8 cellular contexts compared by ENCODE assay signal in genomic region chr10:93566435-93567276, GRCh38. TPM values are rescaled to one million over a fixed set of nuclear protein-coding genes. Genes with fewer than 3 reads are reported as not detected.
A peak's percentile ranks its signal among the peaks of the same experiment; 100 is the strongest.
DNase-seq lines count a peak whose midpoint lies in the region; ATAC-seq and TF ChIP-seq lines count a peak whose summit lies in the region.

Gene FFAR4, plus strand, starts transcription at chr10:93566665. Its CDS starts 56 bp downstream, at chr10:93566721.

- peak within 1 kb of the TSS; percentile 70 for H2AFZ ChIP-seq in neural progenitor cell (replicated peaks)

- no peak within 1 kb of the TSS for H3K9ac ChIP-seq in neural progenitor cell

- intact Hi-C loops in CD14-positive monocyte (cut with micrococcal nuclease): no loop called here
- intact Hi-C loops in esophagus muscularis mucosa (cut with DNase I): no loop called here

- H3K4me3 Mint-ChIP-seq in CD14-positive monocyte (peak within 1 kb of the TSS; percentile 93 to 99), neural progenitor cell (peak within 1 kb of the TSS; percentile 83)

- H3K4me1 ChIP-seq in esophagus muscularis mucosa (peaks cover 4 to 24% (median 18%) of the 10 kb centered on the region in 4 donors), neural progenitor cell (peaks cover 25% of the 10 kb centered on the region)

- H3K27me3 Mint-ChIP-seq in CD14-positive monocyte (ENCODE audit: low read depth in 3 of 3) (peaks cover 38 to 51% (median 40%) of the 10 kb centered on the region in 3 donors), neural progenitor cell (ENCODE audit: insufficient read depth, low read depth) (peaks cover 57% of the 10 kb centered on the region)

- H3K9me3 ChIP-seq in esophagus muscularis mucosa: no peaks in the 10 kb centered on the region
- no peaks in the 10 kb centered on the region for H3K9me3 ChIP-seq in neural progenitor cell (ENCODE audit: low read depth)

- H3K36me3 Mint-ChIP-seq in CD14-positive monocyte (peaks cover 7 to 15% of the 10 kb centered on the region in 2 donors), neural progenitor cell (no peaks in the 10 kb centered on the region)

- H3K36me3 ChIP-seq in esophagus muscularis mucosa (no peaks in the 10 kb centered on the region), neural progenitor cell (no peaks in the 10 kb centered on the region)

- H3K4me2 ChIP-seq in neural progenitor cell: peak within 1 kb of the TSS; percentile 87

- H3K4me3 ChIP-seq in esophagus muscularis mucosa: peak within 1 kb of the TSS; percentile 35 to 44 (median 38)
- peak within 1 kb of the TSS; percentile 52 for H3K4me3 ChIP-seq in neural progenitor cell

- no peak for TF ChIP-seq CTCF in CD14-positive monocyte (IDR thresholded peaks at IDR 0.05)
- TF ChIP-seq CTCF in esophagus muscularis mucosa (IDR thresholded peaks at IDR 0.05): no peak
- TF ChIP-seq CTCF in neural progenitor cell (IDR thresholded peaks at IDR 0.05): no peak

- peaks cover 0 to 60% (median 16%) of the 10 kb centered on the region in 4 donors for H3K27me3 ChIP-seq in esophagus muscularis mucosa
- peaks cover 76% of the 10 kb centered on the region for H3K27me3 ChIP-seq in neural progenitor cell

- H3K27ac ChIP-seq in esophagus muscularis mucosa (replicated peaks in 1 of 4) (no peak within 1 kb of the TSS), neural progenitor cell (no peak within 1 kb of the TSS)

- ATAC-seq in HG03457 (IDR thresholded peaks at IDR 0.05; ENCODE audit: unreplicated experiment): no peak

- peaks cover 11% of the 10 kb centered on the region for H4K20me1 ChIP-seq in neural progenitor cell (ENCODE audit: low read depth)

- H3K79me2 ChIP-seq in neural progenitor cell (ENCODE audit: low read depth): no peaks in the 10 kb centered on the region

- peaks cover 0 to 13% (median 7%) of the 10 kb centered on the region in 7 donors for H3K9me3 Mint-ChIP-seq in CD14-positive monocyte
- no peaks in the 10 kb centered on the region for H3K9me3 Mint-ChIP-seq in neural progenitor cell

- TF ChIP-seq POLR2A in esophagus muscularis mucosa (IDR thresholded peaks at IDR 0.05; ENCODE audit: low read depth): no peak

- DNase-seq in CD14-positive monocyte (ENCODE audit: low spot score): no peak
- peak; percentile 87 for DNase-seq in NCI-H146 (lab: John Stamatoyannopoulos, UW)
- no peak for DNase-seq in esophagus muscularis mucosa (ENCODE audit: extremely low spot score)
- DNase-seq in neural progenitor cell (ENCODE audit: low spot score): peak; percentile 69
- no peak for DNase-seq in GM19240 (ENCODE audit: insufficient read length, low spot score)
- DNase-seq in stimulated activated CD4-positive, alpha-beta T cell treated with anti-CD3 and anti-CD28 coated beads, Interleukin-4, amount 100 ng/mL, for 1 hour: no peak
- no peak for DNase-seq in DMS79 (lab: John Stamatoyannopoulos, UW)

- peak within 1 kb of the TSS in 5 of 7 donors; percentile 49 to 82 (median 72) for H3K27ac Mint-ChIP-seq in CD14-positive monocyte
- H3K27ac Mint-ChIP-seq in neural progenitor cell: no peak within 1 kb of the TSS

- no peak for TF ChIP-seq EP300 in esophagus muscularis mucosa (IDR thresholded peaks at IDR 0.05)

- H3K4me1 Mint-ChIP-seq in CD14-positive monocyte (peaks cover 48% of the 10 kb centered on the region), neural progenitor cell (peaks cover 27% of the 10 kb centered on the region)

- H3F3A ChIP-seq in neural progenitor cell (ENCODE audit: low read depth): peaks cover 17% of the 10 kb centered on the region

- WGBS in esophagus muscularis mucosa: no CpG with 5 or more reads among the region's 85 CpGs

RNA-seq across cellular contexts. Expression of gene FFAR4, which starts in this region (rescaled TPM):
- 1 to 10 TPM in 1 of 2 donors, under 1 TPM in 1; 0.97 to 1.1 TPM for polyA plus RNA-seq in CD14-positive monocyte
- total RNA-seq in esophagus muscularis mucosa (under 1 TPM in 3 of 4 donors, not detected in 1; 0.34 to 0.45 (median 0.42) TPM), neural progenitor cell (ENCODE audit: low replicate concordance) (0.04 and 0.06 TPM in 2 replicates)

Comparison
In these comparisons a context has a peak if more than half of its experiments do, and no peak if none do; other contexts are left out.
1. Peak in DNase-seq, H3K4me3 ChIP-seq and H3K4me2 ChIP-seq in neural progenitor cell; RNA of the gene not detected or under 1 TPM.